ENCODE assay signal across 13 cellular contexts in genomic region chr3:128485283-128486156, GRCh38. TPM values are rescaled to one million over a fixed set of nuclear protein-coding genes. Genes with fewer than 3 reads are reported as not detected.
DNase-seq lines count a peak whose midpoint lies in the region; ATAC-seq and TF ChIP-seq lines count a peak whose summit lies in the region.
"Had no signal": no experiment of that assay in that cellular context is flagged by ENCODE, and none has a peak within 500 bp of the region (broad histone marks: within the 10 kb centered on the region; RNA-seq: fewer than 3 reads in every experiment).

No MANE protein-coding gene starts in this region.

- peaks cover 0 to 59% of the 10 kb centered on the region in 2 experiments; a peak in 1 of 3 replicates for H3K36me3 ChIP-seq in HEK293 (ENCODE audit: control insufficient read depth in 2 of 2, insufficient read depth in 1 of 2, low read length in 2 of 2)
- H3K36me3 ChIP-seq: BLaER1 had no signal

- no peak for DNase-seq in coronary artery (ENCODE audit: low spot score)
- no peak for DNase-seq in mesothelial cell of epicardium (ENCODE audit: low spot score in 2 of 2, unreplicated experiment in 2 of 2)
- no peak for DNase-seq in activated gamma-delta T cell (lab: John Stamatoyannopoulos, UW)
- no peak for DNase-seq in T-helper 9 cell
- no peak for DNase-seq in Ammon's horn (ENCODE audit: low spot score)
- DNase-seq: activated T-cell treated with anti-CD3 and anti-CD28 coated beads, Interleukin-2, amount 50 U/mL, for 72 hours; NCI-H187 treated with DMSO at 0.1 percent for 48 hours; stimulated activated CD4-positive, alpha-beta T cell treated with anti-CD3 and anti-CD28 coated beads, Interleukin-4, amount 100 ng/mL, for 4 hours had no signal

- no peaks in the 10 kb centered on the region for H3K9me3 ChIP-seq in HEK293 (ENCODE audit: control insufficient read depth, insufficient read depth, low read depth, low read length)
- H3K9me3 ChIP-seq: BLaER1 had no signal

- peaks cover 8% of the 10 kb centered on the region for H3K36me3 Mint-ChIP-seq in mesothelial cell of epicardium

- H3K4me3 ChIP-seq in HEK293 (ENCODE audit: low read depth, low read length), result no peak overlapping the region
- H3K4me3 ChIP-seq in coronary artery, result peak overlapping the region; percentile 86

- peak overlapping the region; percentile 94 for H3K4me3 Mint-ChIP-seq in mesothelial cell of epicardium

- no peak overlapping the region for H3K27ac Mint-ChIP-seq in mesothelial cell of epicardium
- H3K27ac Mint-ChIP-seq: activated T-cell treated with anti-CD3 and anti-CD28 coated beads, Interleukin-2, amount 50 U/mL, for 72 hours; dendritic cell treated with granulocyte-macrophage colony-stimulating factor and Interleukin-4, amounts not matched to agents 40 ng/mL and 50 ng/mL, for 4 days had no signal

- no peak for ATAC-seq in GM19397 (IDR thresholded peaks at IDR 0.05; ENCODE audit: unreplicated experiment)
- ATAC-seq: activated T-cell treated with anti-CD3 and anti-CD28 coated beads, Interleukin-2, amount 50 U/mL, for 72 hours had no signal

- peaks cover 50% of the 10 kb centered on the region for H3K4me1 Mint-ChIP-seq in mesothelial cell of epicardium

- no peaks in the 10 kb centered on the region for H3K9me3 Mint-ChIP-seq in mesothelial cell of epicardium
- H3K9me3 Mint-ChIP-seq: activated T-cell treated with anti-CD3 and anti-CD28 coated beads, Interleukin-2, amount 50 U/mL, for 72 hours; dendritic cell treated with granulocyte-macrophage colony-stimulating factor and Interleukin-4, amounts not matched to agents 40 ng/mL and 50 ng/mL, for 4 days had no signal

- TF ChIP-seq CTCF in 22Rv1 (IDR thresholded peaks at IDR 0.05) (no peak), HEK293 (tag by site-specific recombination; IDR thresholded peaks at IDR 0.05) (no peak), coronary artery (IDR thresholded peaks at IDR 0.05) (no peak), mesothelial cell of epicardium (IDR thresholded peaks at IDR 0.05; ENCODE audit: unreplicated experiment) (no peak)

- H3K4me1 ChIP-seq in HEK293 (ENCODE audit: control insufficient read depth, insufficient read depth, low read length), result no peaks in the 10 kb centered on the region; the same call in 1 of the 2 replicates

- POLR2A ChIA-PET in HEK293 (lab: Yijun Ruan, JAX), result no interaction called here

- H3K27ac ChIP-seq in 22Rv1 (peak overlapping the region; percentile 96), HEK293 (ENCODE audit: extremely low read depth, low read depth, low read length) (no peak overlapping the region), coronary artery (no peak overlapping the region)
- H3K27ac ChIP-seq: BLaER1 had no signal

- H3K27me3 Mint-ChIP-seq in mesothelial cell of epicardium (ENCODE audit: low read depth), result peaks cover under 1% of the 10 kb centered on the region

- CTCF ChIA-PET in HEK293 (lab: Yijun Ruan, JAX), result no interaction called here

TF ChIP-seq in HEK293, 187 proteins besides CTCF, POLR2A, EP300 and RAD21:
- no peak for TF ChIP-seq ZXDB (tag by site-specific recombination; IDR thresholded peaks at IDR 0.05)
- 0 out of 2 replicates have a peak, but pooled peaks have one; percentile 40 for TF ChIP-seq ZNF600 (tag by site-specific recombination; IDR thresholded peaks at IDR 0.05)
- TF ChIP-seq PRDM2 (tag by site-specific recombination; IDR thresholded peaks at IDR 0.05; ENCODE audit: borderline replicate concordance), result no peak
- TF ChIP-seq ZFHX2 (tag by site-specific recombination; conservative IDR thresholded peaks at IDR 0.05), result peak; percentile 80
- TF ChIP-seq ELK4 (IDR thresholded peaks at IDR 0.05; ENCODE audit: borderline replicate concordance, low read depth, low read length), result no peak
- peak; percentile 67 for TF ChIP-seq EGR2 (tag by site-specific recombination; IDR thresholded peaks at IDR 0.05; ENCODE audit: low read depth)

RNA-seq across cellular contexts. Expression of gene GATA2, which starts 7.5 kb away (rescaled TPM):
- 53.2 to 60.4 TPM (median 54.3 TPM) in 3 replicates for total RNA-seq in mesothelial cell of epicardium

RNA-seq across cellular contexts. Expression of gene DNAJB8, which starts 18.8 kb away (rescaled TPM):
- not detected in 3 replicates for total RNA-seq in mesothelial cell of epicardium
- total RNA-seq: activated T-cell treated with anti-CD3 and anti-CD28 coated beads, Interleukin-2, amount 50 U/mL, for 72 hours had no signal
